ENCODE assay signal across 9 cellular contexts in genomic region chr1:186722711-186723309, GRCh38. TPM values are rescaled to one million over a fixed set of nuclear protein-coding genes. Genes with fewer than 3 reads are reported as not detected.
DNase-seq lines count a peak whose midpoint lies in the region; ATAC-seq and TF ChIP-seq lines count a peak whose summit lies in the region.
"Had no signal": no experiment of that assay in that cellular context is flagged by ENCODE, and none has a peak within 500 bp of the region (broad histone marks: within the 10 kb centered on the region; RNA-seq: fewer than 3 reads in every experiment).

No MANE protein-coding gene starts in this region.

- TF ChIP-seq CTCF in WERI-Rb-1 (IDR thresholded peaks at IDR 0.05; ENCODE audit: low read depth, low read length), result peak; percentile 54

- peak; percentile 46 for TF ChIP-seq RAD21 in Ishikawa (IDR thresholded peaks at IDR 0.05; ENCODE audit: low read depth)

- no peak overlapping the region for H3K4me3 ChIP-seq in WERI-Rb-1 (ENCODE audit: low read depth, low read length)
- H3K4me3 ChIP-seq: BLaER1 had no signal

- no peaks in the 10 kb centered on the region for H3K9me3 ChIP-seq in WERI-Rb-1 (ENCODE audit: severe bottlenecking)
- H3K9me3 ChIP-seq: BLaER1 had no signal

- ATAC-seq in GM21381 (IDR thresholded peaks at IDR 0.05; ENCODE audit: unreplicated experiment), result peak; percentile 73

- TF ChIP-seq EP300 in Ishikawa (IDR thresholded peaks at IDR 0.05; ENCODE audit: borderline replicate concordance), result no peak

- DNase-seq in NCI-H1417 (lab: John Stamatoyannopoulos, UW) (peak in 2 of 3 experiments; percentile 14 to 50), NCI-H1417 treated with DMSO at 0.1 percent for 48 hours (lab: John Stamatoyannopoulos, UW) (no peak), WERI-Rb-1 (peak; percentile 22), kidney tubule cell (ENCODE audit: low spot score) (peak; percentile 30), G401 (ENCODE audit: low spot score) (no peak), NCI-H1105 (lab: John Stamatoyannopoulos, UW) (no peak)

- in situ Hi-C loops in G401 (cut with HindIII; ENCODE audit: low sequenced_read_pairs), result no loop called here

- no peak overlapping the region for H3K27ac ChIP-seq in WERI-Rb-1
- H3K27ac ChIP-seq: BLaER1 had no signal

- H3K36me3 ChIP-seq in WERI-Rb-1, result no peaks in the 10 kb centered on the region
- H3K36me3 ChIP-seq: BLaER1 had no signal

- no peaks in the 10 kb centered on the region for H3K27me3 ChIP-seq in WERI-Rb-1 (ENCODE audit: insufficient read depth, low read depth, severe bottlenecking)
- H3K27me3 ChIP-seq: BLaER1 had no signal

TF ChIP-seq in Ishikawa, 13 proteins besides CTCF, POLR2A, EP300 and RAD21:
- TF ChIP-seq REST (IDR thresholded peaks at IDR 0.05; ENCODE audit: low read depth) (no peak), YY1 (IDR thresholded peaks at IDR 0.05; ENCODE audit: low read depth) (no peak), NFIC (IDR thresholded peaks at IDR 0.05) (no peak), ZBTB7A (IDR thresholded peaks at IDR 0.05; ENCODE audit: low read depth) (no peak), EGR1 (IDR thresholded peaks at IDR 0.05) (no peak), TAF1 (IDR thresholded peaks at IDR 0.05; ENCODE audit: low read depth) (no peak), CREB1 (IDR thresholded peaks at IDR 0.05; ENCODE audit: low read depth) (no peak), TCF12 (IDR thresholded peaks at IDR 0.05; ENCODE audit: low read depth) (no peak), CEBPB (IDR thresholded peaks at IDR 0.05) (no peak), MAX (IDR thresholded peaks at IDR 0.05) (no peak), FOXM1 (IDR thresholded peaks at IDR 0.05; ENCODE audit: borderline replicate concordance, low read depth) (no peak), TEAD4 (IDR thresholded peaks at IDR 0.05) (no peak)
- TF ChIP-seq, protein P1, sequence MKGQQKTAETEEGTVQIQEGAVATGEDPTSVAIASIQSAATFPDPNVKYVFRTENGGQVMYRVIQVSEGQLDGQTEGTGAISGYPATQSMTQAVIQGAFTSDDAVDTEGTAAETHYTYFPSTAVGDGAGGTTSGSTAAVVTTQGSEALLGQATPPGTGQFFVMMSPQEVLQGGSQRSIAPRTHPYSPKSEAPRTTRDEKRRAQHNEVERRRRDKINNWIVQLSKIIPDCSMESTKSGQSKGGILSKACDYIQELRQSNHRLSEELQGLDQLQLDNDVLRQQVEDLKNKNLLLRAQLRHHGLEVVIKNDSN (IDR thresholded peaks at IDR 0.05), result no peak

RNA-seq across cellular contexts. Expression of gene PTGS2, which starts 42.6 kb away (rescaled TPM):
- not detected in 2 replicates for total RNA-seq in G401 (2014; rRNA removed; shearing (Covaris generic))

Comparison
In these comparisons a context has a peak if more than half of its experiments do, and no peak if none do; other contexts are left out.
1. DNase-seq: peak in NCI-H1417 (2 of 3), WERI-Rb-1 (single experiment) and kidney tubule cell (single experiment); none in NCI-H1417 treated with DMSO at 0.1 percent for 48 hours (single experiment), G401 (single experiment) and NCI-H1105 (single experiment).